In the genomic region with DNA sequence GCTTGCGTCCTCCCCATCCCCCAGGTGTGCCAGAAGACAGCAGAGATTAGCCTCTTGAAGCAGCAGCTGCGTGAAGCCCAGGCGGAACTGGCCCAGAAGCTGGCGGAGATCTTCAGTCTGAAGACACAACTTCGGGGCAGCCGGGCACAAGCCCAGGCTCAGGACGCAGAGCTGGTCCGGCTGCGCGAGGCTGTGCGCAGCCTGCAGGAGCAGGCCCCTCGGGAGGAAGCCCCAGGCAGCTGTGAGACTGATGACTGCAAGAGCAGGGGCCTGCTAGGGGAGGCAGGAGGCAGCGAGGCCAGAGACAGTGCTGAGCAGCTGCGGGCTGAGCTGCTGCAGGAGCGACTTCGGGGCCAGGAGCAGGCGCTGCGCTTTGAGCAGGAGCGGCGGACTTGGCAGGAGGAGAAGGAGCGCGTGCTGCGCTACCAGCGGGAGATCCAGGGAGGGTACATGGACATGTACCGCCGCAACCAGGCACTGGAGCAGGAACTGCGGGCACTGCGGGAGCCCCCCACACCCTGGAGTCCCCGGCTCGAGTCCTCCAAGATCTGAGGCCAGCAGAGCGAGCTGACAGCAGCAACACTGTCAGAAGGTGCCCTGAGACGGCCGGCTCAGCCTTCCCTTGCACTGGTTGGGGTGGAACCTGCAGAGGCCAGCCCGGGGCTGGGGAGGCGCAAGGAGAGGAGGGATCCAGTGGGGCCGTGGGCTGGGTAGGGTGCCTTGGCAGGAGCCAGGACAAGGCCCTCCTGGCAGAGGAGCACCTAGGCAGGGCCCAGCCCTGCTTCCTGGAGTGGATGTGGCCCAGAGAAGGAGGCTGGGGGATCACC, we compare ENCODE assay signal across 9 cellular contexts. TPM values are rescaled to one million over a fixed set of nuclear protein-coding genes. Genes with fewer than 3 reads are reported as not detected.
DNase-seq lines count a peak whose midpoint lies in the region; ATAC-seq and TF ChIP-seq lines count a peak whose summit lies in the region.
"Had no signal": no experiment of that assay in that cellular context is flagged by ENCODE, and none has a peak within 500 bp of the region (broad histone marks: within the 10 kb centered on the region; RNA-seq: fewer than 3 reads in every experiment).

No MANE protein-coding gene starts in this region.

- H4K8ac ChIP-seq in mesenchymal stem cell (ENCODE audit: low read length): no peak overlapping the region

- intact Hi-C loops in CD4-positive, alpha-beta T cell (cut with DNase I, micrococcal nuclease): loop anchor here (1.0 to 2.0 kb wide), 2 partner anchors 25 kb away; no protein-coding TSS in a partner anchor

- H4K91ac ChIP-seq in mesenchymal stem cell (ENCODE audit: low read length): no peak overlapping the region

- ATAC-seq in CD4-positive, alpha-beta T cell (ENCODE audit: poor library complexity): no peak
- ATAC-seq in T-helper 17 cell: no peak
- no peak for ATAC-seq in HG03439 (IDR thresholded peaks at IDR 0.05; ENCODE audit: unreplicated experiment)

- CTCF ChIA-PET in CD4-positive, alpha-beta T cell (lab: Charles Lee): interaction anchor here (0.6 to 2.2 kb wide), 14 partner anchors 9 to 111 kb away, joined by 3 to 17 read pairs (median 5); partner anchors contain the start of genes HNRNPAB, NHP2, PHYKPL and RMND5B

- H2AFZ ChIP-seq in mesenchymal stem cell (ENCODE audit: low read depth, low read length): no peak overlapping the region

- H3K36me3 ChIP-seq in H7 (replicated peaks; ENCODE audit: control insufficient read depth, insufficient read depth, low read length): peaks cover 18% of the 10 kb centered on the region
- peaks cover 0 to 7% of the 10 kb centered on the region in 2 experiments for H3K36me3 ChIP-seq in mesenchymal stem cell (ENCODE audit: control insufficient read depth in 1 of 2, insufficient read depth in 2 of 2, low read depth in 1 of 2, low read length in 2 of 2)

- H3K4me1 ChIP-seq in mesenchymal stem cell (ENCODE audit: control insufficient read depth, insufficient read depth, low read depth, low read length): no peaks in the 10 kb centered on the region

- H3K27ac ChIP-seq in CD4-positive, alpha-beta T cell (ENCODE audit: low read depth, low read length): no peak overlapping the region
- H3K27ac ChIP-seq in mesenchymal stem cell (ENCODE audit: low read length, poor library complexity, severe bottlenecking): no peak overlapping the region

- H3K23ac ChIP-seq in mesenchymal stem cell (ENCODE audit: low read length in 2 of 2): no peak overlapping the region

- POLR2A ChIA-PET in CD4-positive, alpha-beta T cell (lab: Charles Lee): interaction anchor here (0.8 to 2.4 kb wide), 11 partner anchors 9 to 83 kb away, joined by 3 to 14 read pairs (median 5); partner anchors contain the start of genes HNRNPAB, NHP2 and RMND5B

- no peaks in the 10 kb centered on the region for H3K9me3 ChIP-seq in CD4-positive, alpha-beta T cell (ENCODE audit: control insufficient read depth, low read length)
- H3K9me3 ChIP-seq in T-helper 17 cell (ENCODE audit: control insufficient read depth, low read length, poor library complexity, severe bottlenecking) (no peaks in the 10 kb centered on the region), mesenchymal stem cell (ENCODE audit: control insufficient read depth, low read length) (no peaks in the 10 kb centered on the region)

- WGBS in mesenchymal stem cell: 95% methylated on average over 36 of the region's 36 CpGs

- no peak for DNase-seq in CD4-positive, alpha-beta T cell
- DNase-seq in H7 (peak; percentile 46), T-helper 17 cell (no peak), mesenchymal stem cell (no peak), COLO829 (ENCODE audit: low spot score) (no peak)
- DNase-seq in activated CD8-positive, alpha-beta memory T cell treated with anti-CD3 and anti-CD28 coated beads, Interleukin-2, amount 50 U/mL, for 4 hours: no peak
- no peak for DNase-seq in activated naive CD4-positive, alpha-beta T cell (lab: John Stamatoyannopoulos, UW)

- no peaks in the 10 kb centered on the region for H3K9me3 Mint-ChIP-seq in CD4-positive, alpha-beta T cell

- no peak overlapping the region for H3K18ac ChIP-seq in mesenchymal stem cell (ENCODE audit: low read depth in 1 of 2, low read length in 2 of 2)

- H3K79me1 ChIP-seq in mesenchymal stem cell (replicated peaks; ENCODE audit: low read length, poor library complexity, severe bottlenecking): no peaks in the 10 kb centered on the region

- H3K4me2 ChIP-seq in mesenchymal stem cell (ENCODE audit: low read length, poor library complexity, severe bottlenecking): no peak overlapping the region

- no peak overlapping the region for H2BK12ac ChIP-seq in mesenchymal stem cell (ENCODE audit: low read length in 2 of 2)

- no peak overlapping the region for H2BK5ac ChIP-seq in mesenchymal stem cell (ENCODE audit: low read depth, low read length, poor library complexity, severe bottlenecking)

- H3K4ac ChIP-seq in mesenchymal stem cell (ENCODE audit: low read depth in 1 of 2, low read length in 2 of 2): no peak overlapping the region

- TF ChIP-seq CTCF in CD4-positive, alpha-beta T cell (IDR thresholded peaks at IDR 0.05): no peak

- peaks cover 22% of the 10 kb centered on the region for H3K4me1 Mint-ChIP-seq in CD4-positive, alpha-beta T cell (ENCODE audit: low read depth)
- peaks cover 14% of the 10 kb centered on the region for H3K4me1 Mint-ChIP-seq in T-helper 17 cell

- H2BK15ac ChIP-seq in mesenchymal stem cell (ENCODE audit: low read depth, poor library complexity, severe bottlenecking): no peak overlapping the region

- H3K4me3 Mint-ChIP-seq in CD4-positive, alpha-beta T cell: peak overlapping the region; percentile 76
- peak overlapping the region; percentile 64 for H3K4me3 Mint-ChIP-seq in T-helper 17 cell

- H3K27me3 Mint-ChIP-seq in CD4-positive, alpha-beta T cell: no peaks in the 10 kb centered on the region
- no peaks in the 10 kb centered on the region for H3K27me3 Mint-ChIP-seq in T-helper 17 cell

- no peak overlapping the region for H3K14ac ChIP-seq in mesenchymal stem cell (ENCODE audit: low read length in 2 of 2)

- no peaks in the 10 kb centered on the region for H3K27me3 ChIP-seq in CD4-positive, alpha-beta T cell (ENCODE audit: control insufficient read depth, insufficient read depth, low read length)
- H3K27me3 ChIP-seq in H7 (ENCODE audit: control insufficient read depth, insufficient read depth, low read length): no peaks in the 10 kb centered on the region
- H3K27me3 ChIP-seq in mesenchymal stem cell (ENCODE audit: control insufficient read depth in 1 of 2, insufficient read depth in 1 of 2, low read length in 2 of 2): peaks cover under 1 to 47% of the 10 kb centered on the region in 2 experiments

- no peak overlapping the region for H2AK5ac ChIP-seq in mesenchymal stem cell (ENCODE audit: low read length, severe bottlenecking)

- H3K4me3 ChIP-seq in H7 (ENCODE audit: insufficient read depth, low read depth, low read length): no peak overlapping the region
- peak overlapping the region in 1 of 2 experiments; percentile 72 for H3K4me3 ChIP-seq in mesenchymal stem cell (ENCODE audit: insufficient read depth in 1 of 2, low read depth in 1 of 2, low read length in 2 of 2)
- H3K4me3 ChIP-seq: lung had no signal

- peak overlapping the region; percentile 72 for H3K27ac Mint-ChIP-seq in CD4-positive, alpha-beta T cell
- H3K27ac Mint-ChIP-seq in T-helper 17 cell: peak overlapping the region; percentile 27

- H3K36me3 Mint-ChIP-seq in CD4-positive, alpha-beta T cell (ENCODE audit: low read depth): no peaks in the 10 kb centered on the region
- H3K36me3 Mint-ChIP-seq in T-helper 17 cell (ENCODE audit: low read depth): no peaks in the 10 kb centered on the region

- H2BK120ac ChIP-seq in mesenchymal stem cell (ENCODE audit: low read depth, low read length): no peak overlapping the region

- peak overlapping the region; percentile 40 for H3K9ac ChIP-seq in mesenchymal stem cell (ENCODE audit: low read length)

RNA-seq across cellular contexts. Expression of gene N4BP3, which starts 8.3 kb away (rescaled TPM):
- 1 to 10 TPM; 3.8 to 4.3 TPM for total RNA-seq in CD4-positive, alpha-beta T cell
- 32.0 and 36.5 TPM in 2 replicates for total RNA-seq in H7 (2014; rRNA removed; shearing (Covaris generic))
- 1 to 10 TPM; 8.5 to 9.0 TPM for total RNA-seq in T-helper 17 cell
- polyA plus RNA-seq in mesenchymal stem cell (2013, experiment 1 of 2): 0.01 TPM
- polyA plus RNA-seq in mesenchymal stem cell (2013, experiment 2 of 2): 0.01 TPM

RNA-seq across cellular contexts. Expression of gene RMND5B, which starts 9.2 kb away (rescaled TPM):
- total RNA-seq in CD4-positive, alpha-beta T cell: 10 to 100 TPM; 12.0 to 13.8 TPM
- total RNA-seq in H7 (2014; rRNA removed; shearing (Covaris generic)): 38.2 and 51.3 TPM in 2 replicates
- total RNA-seq in T-helper 17 cell: 10 to 100 TPM; 14.7 to 15.3 TPM
- polyA plus RNA-seq in mesenchymal stem cell (2013, experiment 1 of 2): 14.0 TPM
- polyA plus RNA-seq in mesenchymal stem cell (2013, experiment 2 of 2): 14.1 TPM

RNA-seq across cellular contexts. Expression of gene NHP2, which starts 32.0 kb away (rescaled TPM):
- 10 to 100 TPM; 42.2 to 44.5 TPM for total RNA-seq in CD4-positive, alpha-beta T cell
- total RNA-seq in H7 (2014; rRNA removed; shearing (Covaris generic)): 254 and 275 TPM in 2 replicates
- total RNA-seq in T-helper 17 cell: 10 to 100 TPM; 62.2 to 62.4 TPM
- 114 TPM for polyA plus RNA-seq in mesenchymal stem cell (2013, experiment 1 of 2)
- 119 TPM for polyA plus RNA-seq in mesenchymal stem cell (2013, experiment 2 of 2)
